Comparison of ENCODE assay signal across 18 cellular contexts in the genomic region with DNA sequence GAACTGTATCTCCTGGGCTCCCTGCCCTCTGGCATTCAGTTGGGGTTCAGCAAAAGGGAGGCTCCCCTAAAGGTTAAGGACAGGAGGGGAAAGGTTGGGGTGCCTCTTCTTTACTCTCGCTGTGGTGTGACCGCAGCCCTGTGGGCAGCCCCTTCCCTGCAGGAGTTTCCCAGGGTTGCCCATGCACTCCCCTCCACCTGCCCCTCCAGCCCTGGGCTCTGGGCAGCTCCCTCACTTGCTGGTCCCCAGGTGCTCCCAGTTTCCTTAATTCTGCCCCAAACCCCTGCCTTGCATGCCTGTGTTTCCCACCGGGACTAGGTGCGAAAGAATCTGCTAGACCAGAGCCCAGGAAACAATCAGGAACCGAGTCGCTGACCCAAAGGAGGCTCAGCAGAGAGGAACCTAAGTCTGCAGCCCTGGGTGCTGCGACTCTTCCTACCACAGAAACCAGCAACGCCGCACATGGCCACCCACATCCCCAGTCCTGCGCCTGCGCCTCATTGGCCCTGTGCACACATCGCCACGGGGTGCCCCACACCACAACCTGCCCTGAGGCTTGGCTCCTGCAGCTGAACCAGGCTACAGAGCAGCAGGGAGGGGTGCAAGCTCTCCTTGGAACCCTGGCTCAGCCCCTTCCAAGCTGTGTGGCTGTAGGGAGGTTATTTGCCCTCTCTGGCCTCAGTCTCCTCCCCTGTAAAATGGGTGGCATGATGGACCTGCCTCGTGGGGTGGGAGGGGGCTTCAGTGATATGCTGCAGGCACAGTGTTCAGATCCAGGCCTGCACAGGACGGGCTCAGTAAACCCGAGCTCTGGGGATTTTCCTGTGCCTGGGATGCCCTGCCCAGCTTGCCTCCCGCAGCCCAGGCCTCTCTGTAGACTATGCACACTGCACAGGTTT.
DNase-seq lines count a peak whose midpoint lies in the region; ATAC-seq and TF ChIP-seq lines count a peak whose summit lies in the region.
"Had no signal": no experiment of that assay in that cellular context is flagged by ENCODE, and none has a peak within 500 bp of the region (broad histone marks: within the 10 kb centered on the region; RNA-seq: fewer than 3 reads in every experiment).

No MANE protein-coding gene starts in this region.

- H3K4me1 ChIP-seq in upper lobe of right lung, result no peaks in the 10 kb centered on the region
- H3K4me1 ChIP-seq: prostate gland, tibial nerve had no signal

- peak; percentile 12 to 29 for ATAC-seq in natural killer cell treated with Interleukin-12 subunit alpha and Interleukin-12 subunit beta and Interleukin-15 and Interleukin-18, amount 100 ng/mL, for 72 hours
- ATAC-seq in natural killer cell, result no peak
- peak; percentile 37 for ATAC-seq in upper lobe of right lung
- ATAC-seq in GM19452 (IDR thresholded peaks at IDR 0.05; ENCODE audit: unreplicated experiment), result no peak

- intact Hi-C loops in natural killer cell (cut with micrococcal nuclease) (loop anchor here (10.0 kb wide), 1 partner anchor 615 kb away; no protein-coding TSS in a partner anchor), upper lobe of right lung (cut with DNase I) (no loop called here)

- H3K36me3 Mint-ChIP-seq in natural killer cell treated with Interleukin-12 subunit alpha and Interleukin-12 subunit beta and Interleukin-15 and Interleukin-18, amount 100 ng/mL, for 72 hours, result no peaks in the 10 kb centered on the region
- H3K36me3 Mint-ChIP-seq in natural killer cell, result no peaks in the 10 kb centered on the region
- H3K36me3 Mint-ChIP-seq in brain, result no peaks in the 10 kb centered on the region
- H3K36me3 Mint-ChIP-seq: CD14-positive monocyte had no signal

- H3K4me3 ChIP-seq in Jurkat, Clone E6-1 (ENCODE audit: low read length), result no peak overlapping the region
- no peak overlapping the region for H3K4me3 ChIP-seq in upper lobe of right lung
- H3K4me3 ChIP-seq: lung, prostate gland, tibial nerve had no signal

- DNase-seq in natural killer cell treated with Interleukin-12 subunit alpha and Interleukin-12 subunit beta and Interleukin-15 and Interleukin-18, amount 100 ng/mL, for 72 hours (ENCODE audit: low spot score), result no peak
- DNase-seq in natural killer cell, result no peak
- peak; percentile 59 for DNase-seq in Jurkat, Clone E6-1 (ENCODE audit: low read depth, low spot score)
- DNase-seq in upper lobe of right lung, result no peak
- no peak for DNase-seq in NCI-H1694 treated with DMSO at 0.1 percent for 48 hours (lab: John Stamatoyannopoulos, UW)
- DNase-seq in NCI-H1105 (lab: John Stamatoyannopoulos, UW), result no peak
- DNase-seq: activated CD4-positive, alpha-beta T cell treated with anti-CD3 and anti-CD28 coated beads, Interleukin-2, amount 10 ng/mL, durations not matched to agents 24 days and 14 days; activated naive CD4-positive, alpha-beta T cell treated with Interleukin-2 at 50 U/mL for 16 hours; DMS 273 treated with DMSO at 0.1 percent for 48 hours; NCI-H1694; nephron progenitor cell; SW 1271 had no signal

- H3K36me3 ChIP-seq in upper lobe of right lung, result no peaks in the 10 kb centered on the region
- H3K36me3 ChIP-seq: prostate gland, tibial nerve had no signal

- H3K9me3 Mint-ChIP-seq in natural killer cell treated with Interleukin-12 subunit alpha and Interleukin-12 subunit beta and Interleukin-15 and Interleukin-18, amount 100 ng/mL, for 72 hours, result no peaks in the 10 kb centered on the region
- H3K9me3 Mint-ChIP-seq in natural killer cell (no peaks in the 10 kb centered on the region), brain (peaks cover 0 to 11% (median 0%) of the 10 kb centered on the region in 5 experiments)
- H3K9me3 Mint-ChIP-seq: activated CD4-positive, alpha-beta T cell treated with anti-CD3 and anti-CD28 coated beads, Interleukin-2, amount 10 ng/mL, durations not matched to agents 24 days and 14 days; nephron progenitor cell had no signal

- no peak overlapping the region for H3K27ac ChIP-seq in upper lobe of right lung
- H3K27ac ChIP-seq: prostate gland, tibial nerve had no signal

- H3K27me3 ChIP-seq in upper lobe of right lung, result no peaks in the 10 kb centered on the region

- peaks cover 0 to 3% of the 10 kb centered on the region in 2 donors for H3K4me1 Mint-ChIP-seq in natural killer cell treated with Interleukin-12 subunit alpha and Interleukin-12 subunit beta and Interleukin-15 and Interleukin-18, amount 100 ng/mL, for 72 hours (ENCODE audit: low read depth in 2 of 2)
- H3K4me1 Mint-ChIP-seq in natural killer cell (peaks cover 0 to 8% of the 10 kb centered on the region in 2 donors), brain (peaks cover 40% of the 10 kb centered on the region)
- H3K4me1 Mint-ChIP-seq: activated CD4-positive, alpha-beta T cell treated with anti-CD3 and anti-CD28 coated beads, Interleukin-2, amount 10 ng/mL, durations not matched to agents 24 days and 14 days; CD14-positive monocyte had no signal

- TF ChIP-seq CTCF in natural killer cell (IDR thresholded peaks at IDR 0.05), result no peak
- TF ChIP-seq CTCF in brain (conservative IDR thresholded peaks at IDR 0.05), result no peak
- no peak for TF ChIP-seq CTCF in upper lobe of right lung (IDR thresholded peaks at IDR 0.05)

- H3K4me3 Mint-ChIP-seq in natural killer cell treated with Interleukin-12 subunit alpha and Interleukin-12 subunit beta and Interleukin-15 and Interleukin-18, amount 100 ng/mL, for 72 hours, result no peak overlapping the region
- H3K4me3 Mint-ChIP-seq in natural killer cell, result no peak overlapping the region
- peak overlapping the region in 2 of 5 experiments; percentile 1 to 62 for H3K4me3 Mint-ChIP-seq in brain
- H3K4me3 Mint-ChIP-seq: activated CD4-positive, alpha-beta T cell treated with anti-CD3 and anti-CD28 coated beads, Interleukin-2, amount 10 ng/mL, durations not matched to agents 24 days and 14 days; nephron progenitor cell had no signal

- H3K27me3 Mint-ChIP-seq in natural killer cell treated with Interleukin-12 subunit alpha and Interleukin-12 subunit beta and Interleukin-15 and Interleukin-18, amount 100 ng/mL, for 72 hours, result peaks cover 25 to 50% of the 10 kb centered on the region in 2 donors
- peaks cover 16 to 51% of the 10 kb centered on the region in 2 donors for H3K27me3 Mint-ChIP-seq in natural killer cell (ENCODE audit: low read depth in 2 of 2)
- peaks cover 17% of the 10 kb centered on the region for H3K27me3 Mint-ChIP-seq in brain

- no peaks in the 10 kb centered on the region for H3K9me3 ChIP-seq in upper lobe of right lung
- H3K9me3 ChIP-seq: prostate gland, tibial nerve had no signal

- no peak overlapping the region for H3K27ac Mint-ChIP-seq in natural killer cell treated with Interleukin-12 subunit alpha and Interleukin-12 subunit beta and Interleukin-15 and Interleukin-18, amount 100 ng/mL, for 72 hours
- no peak overlapping the region for H3K27ac Mint-ChIP-seq in natural killer cell
- peak overlapping the region in 4 of 5 experiments; percentile 9 to 88 (median 62) for H3K27ac Mint-ChIP-seq in brain
- H3K27ac Mint-ChIP-seq: activated CD4-positive, alpha-beta T cell treated with anti-CD3 and anti-CD28 coated beads, Interleukin-2, amount 10 ng/mL, durations not matched to agents 24 days and 14 days; CD14-positive monocyte had no signal

Comparison
In these comparisons a context has a peak if more than half of its experiments do, and no peak if none do; other contexts are left out.
1. ATAC-seq: peak in natural killer cell treated with Interleukin-12 subunit alpha and Interleukin-12 subunit beta and Interleukin-15 and Interleukin-18, amount 100 ng/mL, for 72 hours (2 of 2) and upper lobe of right lung (single experiment); none in natural killer cell (0 of 3) and GM19452 (single experiment).
2. H3K27ac Mint-ChIP-seq: peak in brain (4 of 5); none in natural killer cell treated with Interleukin-12 subunit alpha and Interleukin-12 subunit beta and Interleukin-15 and Interleukin-18, amount 100 ng/mL, for 72 hours (0 of 2) and natural killer cell (0 of 2).